In genomic region chr7:123319911-123320310, GRCh38 we compare ENCODE assay signal across 24 cellular contexts.
"Had no signal": no experiment of that assay in that cellular context is flagged by ENCODE, and none has a peak within 500 bp of the region (broad histone marks: within the 10 kb centered on the region; RNA-seq: fewer than 3 reads in every experiment).

No MANE protein-coding gene starts in this region.

- H3K36me3 ChIP-seq: Peyer's patch, SJCRH30 had no signal

- FAIRE-seq: K562 had no signal

- H3K4me2 ChIP-seq: KMS-11, PC-9 had no signal

- H3K4me3 ChIP-seq: K562, PC-9, Peyer's patch, SJCRH30 had no signal

- DNase-seq: Kasumi-1; MV-4-11; NCI-H1048; NCI-H1105; NCI-H1417; NCI-H1436 treated with DMSO at 0.1 percent for 48 hours; NCI-H1694; NCI-H187 treated with DMSO at 0.1 percent for 48 hours; NCI-H2029 treated with DMSO at 0.1 percent for 48 hours; NCI-H2171 treated with DMSO at 0.1 percent for 48 hours; NCI-H2227 treated with DMSO at 0.1 percent for 48 hours; NCI-H524; NCI-H526 treated with DMSO at 0.1 percent for 48 hours; NCI-H748 treated with DMSO at 0.1 percent for 48 hours; NK-92 treated with Interleukin-12 subunit alpha and Interleukin-12 subunit beta, amount 100 ng/mL, for 24 hours; OCI-M1; PC-9; Peyer's patch; SHP77 treated with DMSO at 0.1 percent for 48 hours; SJCRH30 had no signal

- ATAC-seq: K562, Right ventricle myocardium inferior, SK-N-SH treated with all-trans-retinoic acid at 6 μM for 48 hours had no signal

- H3K27ac ChIP-seq: KMS-11, PC-9, Peyer's patch, SJCRH30 had no signal

- H3K4me1 ChIP-seq: Peyer's patch, SJCRH30 had no signal

- H2AFZ ChIP-seq: PC-9 had no signal

- H3K27me3 ChIP-seq: Peyer's patch, SJCRH30 had no signal

- H3K9ac ChIP-seq: KMS-11 had no signal
